In the genomic region with DNA sequence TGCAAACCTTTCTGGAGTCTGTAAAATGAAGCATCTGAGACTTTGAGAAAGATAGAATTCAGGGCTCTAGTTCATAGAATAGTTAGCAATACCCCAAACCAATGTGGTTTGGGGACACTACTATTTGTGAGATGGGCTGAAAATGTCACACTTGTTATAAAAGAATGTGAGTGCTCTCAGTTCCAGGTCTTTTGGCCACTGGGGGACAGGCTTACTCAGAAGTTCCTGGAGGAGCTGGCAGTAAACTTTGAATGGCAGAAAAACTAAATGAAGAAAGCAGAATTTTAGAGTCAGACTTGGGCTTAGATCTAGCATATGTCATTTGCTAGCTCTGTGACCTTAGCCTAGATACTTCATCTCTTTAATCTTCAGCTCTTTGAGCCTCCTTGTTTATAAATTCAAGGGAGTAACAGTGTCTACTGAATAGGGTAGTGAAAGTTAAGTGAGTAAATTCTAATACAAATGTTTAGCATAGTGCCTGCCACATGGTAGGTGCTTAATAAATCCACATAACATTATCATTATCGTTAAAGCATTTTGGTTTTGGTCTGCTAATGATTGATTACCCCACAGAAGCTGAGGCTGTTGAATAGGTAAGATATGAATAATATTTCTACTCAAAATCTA, we compare ENCODE assay signal across 9 cellular contexts. TPM values are rescaled to one million over a fixed set of nuclear protein-coding genes. Genes with fewer than 3 reads are reported as not detected.
DNase-seq lines count a peak whose midpoint lies in the region; ATAC-seq, FAIRE-seq and TF ChIP-seq lines count a peak whose summit lies in the region.
"Had no signal": no experiment of that assay in that cellular context is flagged by ENCODE, and none has a peak within 500 bp of the region (broad histone marks: within the 10 kb centered on the region; RNA-seq: fewer than 3 reads in every experiment).

No MANE protein-coding gene starts in this region.

- intact Hi-C loops in MCF 10A (cut with micrococcal nuclease) = loop anchor here (1.0 kb wide), 2 partner anchors 89 to 171 kb away; no protein-coding TSS in a partner anchor

- H3K36me3 Mint-ChIP-seq in MCF 10A (ENCODE audit: insufficient read depth, unreplicated experiment) = peaks cover 4% of the 10 kb centered on the region
- H3K36me3 Mint-ChIP-seq in memory B cell = peaks cover 13% of the 10 kb centered on the region

- peaks cover 5% of the 10 kb centered on the region for H3K4me1 Mint-ChIP-seq in MCF 10A (ENCODE audit: insufficient read depth, unreplicated experiment)
- H3K4me1 Mint-ChIP-seq in memory B cell = peaks cover 50% of the 10 kb centered on the region

- DNase-seq in Ammon's horn (ENCODE audit: low spot score) (peak; percentile 32), LHCN-M2 (ENCODE audit: low read depth) (peak; percentile 32), MCF 10A (ENCODE audit: unreplicated experiment) (no peak), memory B cell (ENCODE audit: low spot score in 2 of 2) (no peak), G401 (ENCODE audit: low spot score) (no peak), urothelium cell line (ENCODE audit: low spot score) (no peak)
- no peak for DNase-seq in activated naive CD4-positive, alpha-beta T cell treated with anti-CD3 and anti-CD28 coated beads, Interleukin-2, amount 50 U/mL, for 16 hours

- H3K27ac Mint-ChIP-seq in MCF 10A (ENCODE audit: low read depth, unreplicated experiment) (no peak overlapping the region), memory B cell (peak overlapping the region; percentile 45)

- peak; percentile 12 for TF ChIP-seq CTCF in MCF 10A (IDR thresholded peaks at IDR 0.05; ENCODE audit: unreplicated experiment)

- FAIRE-seq in urothelium cell line (lab: Jason Lieb, UNC) = no peak

- H3K27me3 Mint-ChIP-seq in MCF 10A (ENCODE audit: insufficient read depth, unreplicated experiment) = no peaks in the 10 kb centered on the region
- no peaks in the 10 kb centered on the region for H3K27me3 Mint-ChIP-seq in memory B cell

- CTCF ChIA-PET in MCF 10A (lab: Yijun Ruan, JAX) = interaction anchor here (0.6 to 1.8 kb wide), 14 partner anchors 9 to 1001 kb away, joined by 3 to 16 read pairs (median 4); partner anchors contain the start of gene RNF141

- POLR2A ChIA-PET in MCF 10A (lab: Yijun Ruan, JAX) = no interaction called here

- no TSS peak for BruUV-seq in MCF 10A (replicated peaks; lab: Mats Ljungman, UMichigan)

- no peaks in the 10 kb centered on the region for H3K9me3 Mint-ChIP-seq in MCF 10A (ENCODE audit: unreplicated experiment)
- H3K9me3 Mint-ChIP-seq in memory B cell = no peaks in the 10 kb centered on the region

- in situ Hi-C loops in G401 (cut with HindIII; ENCODE audit: low sequenced_read_pairs) = no loop called here

- peak; percentile 63 for ATAC-seq in memory B cell (ENCODE audit: low read depth)
- no peak for ATAC-seq in GM21737 (IDR thresholded peaks at IDR 0.05; ENCODE audit: unreplicated experiment)

- H3K4me3 Mint-ChIP-seq in MCF 10A (ENCODE audit: unreplicated experiment) (no peak overlapping the region), memory B cell (no peak overlapping the region)

RNA-seq across cellular contexts. Expression of gene LYVE1, which starts 3.7 kb away (rescaled TPM):
- total RNA-seq in LHCN-M2 (2014; rRNA removed) (0.06 TPM in 1 of 2 replicates, not detected in the other), MCF 10A (2022) (not detected in 2 replicates)
- not detected for polyA plus RNA-seq in LHCN-M2 (2012)
- total RNA-seq in G401 (2014; rRNA removed; shearing (Covaris generic)) = not detected in 2 replicates
- total RNA-seq: T-helper 1 cell treated with Interleukin-12 subunit alpha and Interleukin-12 subunit beta and Interleukin-4 antibody, amounts not matched to agents 30 ng/mL and 1 ng/mL, for 36 hours had no signal

RNA-seq across cellular contexts. Expression of gene RNF141, which starts 23.8 kb away (rescaled TPM):
- 25.6 and 28.8 TPM in 2 replicates for total RNA-seq in LHCN-M2 (2014; rRNA removed)
- polyA plus RNA-seq in LHCN-M2 (2012) = 21.8 TPM
- total RNA-seq in MCF 10A (2022) = 28.4 and 41.8 TPM in 2 replicates
- total RNA-seq in G401 (2014; rRNA removed; shearing (Covaris generic)) = 24.2 and 27.7 TPM in 2 replicates

Comparison
In these comparisons a context has a peak if more than half of its experiments do, and no peak if none do; other contexts are left out.
1. DNase-seq: peak in Ammon's horn (single experiment) and LHCN-M2 (single experiment); none in MCF 10A (single experiment), memory B cell (0 of 2), G401 (single experiment), activated naive CD4-positive, alpha-beta T cell treated with anti-CD3 and anti-CD28 coated beads, Interleukin-2, amount 50 U/mL, for 16 hours (single experiment) and urothelium cell line (single experiment).